8 cellular contexts compared by ENCODE assay signal in the genomic region with DNA sequence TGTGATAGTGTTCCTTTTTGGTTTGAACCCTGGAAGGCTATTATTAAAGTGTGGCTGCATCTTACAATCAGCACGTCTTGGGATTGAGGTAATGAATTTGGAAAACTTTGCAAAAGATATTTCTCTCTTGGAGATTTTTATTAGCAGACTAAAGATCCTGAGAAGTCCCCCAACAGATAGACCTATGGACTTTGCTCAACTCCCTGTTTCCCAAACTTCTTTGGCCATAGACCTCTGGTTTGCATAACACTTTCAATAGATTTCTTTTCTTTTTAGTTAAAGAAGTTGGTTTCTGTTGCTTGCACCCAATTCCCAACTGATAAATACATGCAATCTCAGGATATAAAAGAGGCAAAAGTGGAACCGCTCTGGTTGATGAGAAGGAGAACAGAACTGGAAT.
"Had no signal": no experiment of that assay in that cellular context is flagged by ENCODE, and none has a peak within 500 bp of the region (broad histone marks: within the 10 kb centered on the region; RNA-seq: fewer than 3 reads in every experiment).

No MANE protein-coding gene starts in this region.

- H3K4me2 ChIP-seq: KMS-11 had no signal

- ATAC-seq: K562 had no signal

- H3K9ac ChIP-seq: KMS-11 had no signal

- H3K36me3 Mint-ChIP-seq: IgD-negative memory B cell had no signal

- H3K27ac Mint-ChIP-seq: IgD-negative memory B cell had no signal

- FAIRE-seq: HTR-8/SVneo, K562 had no signal

- H3K27ac ChIP-seq: HL-60, KMS-11 had no signal

- H3K4me3 Mint-ChIP-seq: IgD-negative memory B cell had no signal

- H3K4me3 ChIP-seq: K562 had no signal

- DNase-seq: IMR-90, KBM-7, KG1 had no signal
